Comparison of ENCODE assay signal across 1 cellular context in genomic region chr1:27342778-27343638, GRCh38.
A peak's percentile ranks its signal among the peaks of the same experiment; 100 is the strongest.
TF ChIP-seq lines count a peak whose summit lies in the region.

No MANE protein-coding gene starts in this region.

TF ChIP-seq in HepG2, 621 proteins besides CTCF, POLR2A, EP300 and RAD21 (continued from another document):
- TF ChIP-seq, protein P1, sequence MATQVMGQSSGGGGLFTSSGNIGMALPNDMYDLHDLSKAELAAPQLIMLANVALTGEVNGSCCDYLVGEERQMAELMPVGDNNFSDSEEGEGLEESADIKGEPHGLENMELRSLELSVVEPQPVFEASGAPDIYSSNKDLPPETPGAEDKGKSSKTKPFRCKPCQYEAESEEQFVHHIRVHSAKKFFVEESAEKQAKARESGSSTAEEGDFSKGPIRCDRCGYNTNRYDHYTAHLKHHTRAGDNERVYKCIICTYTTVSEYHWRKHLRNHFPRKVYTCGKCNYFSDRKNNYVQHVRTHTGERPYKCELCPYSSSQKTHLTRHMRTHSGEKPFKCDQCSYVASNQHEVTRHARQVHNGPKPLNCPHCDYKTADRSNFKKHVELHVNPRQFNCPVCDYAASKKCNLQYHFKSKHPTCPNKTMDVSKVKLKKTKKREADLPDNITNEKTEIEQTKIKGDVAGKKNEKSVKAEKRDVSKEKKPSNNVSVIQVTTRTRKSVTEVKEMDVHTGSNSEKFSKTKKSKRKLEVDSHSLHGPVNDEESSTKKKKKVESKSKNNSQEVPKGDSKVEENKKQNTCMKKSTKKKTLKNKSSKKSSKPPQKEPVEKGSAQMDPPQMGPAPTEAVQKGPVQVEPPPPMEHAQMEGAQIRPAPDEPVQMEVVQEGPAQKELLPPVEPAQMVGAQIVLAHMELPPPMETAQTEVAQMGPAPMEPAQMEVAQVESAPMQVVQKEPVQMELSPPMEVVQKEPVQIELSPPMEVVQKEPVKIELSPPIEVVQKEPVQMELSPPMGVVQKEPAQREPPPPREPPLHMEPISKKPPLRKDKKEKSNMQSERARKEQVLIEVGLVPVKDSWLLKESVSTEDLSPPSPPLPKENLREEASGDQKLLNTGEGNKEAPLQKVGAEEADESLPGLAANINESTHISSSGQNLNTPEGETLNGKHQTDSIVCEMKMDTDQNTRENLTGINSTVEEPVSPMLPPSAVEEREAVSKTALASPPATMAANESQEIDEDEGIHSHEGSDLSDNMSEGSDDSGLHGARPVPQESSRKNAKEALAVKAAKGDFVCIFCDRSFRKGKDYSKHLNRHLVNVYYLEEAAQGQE (IDR thresholded peaks at IDR 0.05; ENCODE audit: borderline replicate concordance in 1 of 2, low read depth in 1 of 2, low read length in 2 of 2): no peak
- TF ChIP-seq SCMH1 (CRISPR knock-in tag; IDR thresholded peaks at IDR 0.05; ENCODE audit: borderline replicate concordance): no peak
- TF ChIP-seq ZNF24 (IDR thresholded peaks at IDR 0.05): no peak
- TF ChIP-seq ZNF224 (CRISPR knock-in tag; IDR thresholded peaks at IDR 0.05): no peak
- TF ChIP-seq MED8 (CRISPR knock-in tag; IDR thresholded peaks at IDR 0.05; ENCODE audit: insufficient replicate concordance): no peak
- TF ChIP-seq ZNF615 (CRISPR knock-in tag; IDR thresholded peaks at IDR 0.05; ENCODE audit: borderline replicate concordance): no peak
- TF ChIP-seq TARDBP (CRISPR knock-in tag; IDR thresholded peaks at IDR 0.05): peak; percentile 80
- TF ChIP-seq ZNF776 (CRISPR knock-in tag; IDR thresholded peaks at IDR 0.05): 0 out of 2 replicates have a peak, but pooled peaks have one; percentile 11
- no peak for TF ChIP-seq KDM5A (IDR thresholded peaks at IDR 0.05; ENCODE audit: borderline replicate concordance, low read length)
- no peak for TF ChIP-seq NRL (CRISPR knock-in tag; IDR thresholded peaks at IDR 0.05; ENCODE audit: borderline replicate concordance)
- TF ChIP-seq ATF7-NPFF (CRISPR knock-in tag; IDR thresholded peaks at IDR 0.05; ENCODE audit: low read depth): 0 out of 2 replicates have a peak, but pooled peaks have one; percentile 53
- TF ChIP-seq ZNF788 (CRISPR knock-in tag; IDR thresholded peaks at IDR 0.05; ENCODE audit: borderline replicate concordance): peak; percentile 68
- no peak for TF ChIP-seq ARNT (IDR thresholded peaks at IDR 0.05)
- peak; percentile 29; the same call in 1 of the 2 replicates for TF ChIP-seq ZNF724P (CRISPR knock-in tag; IDR thresholded peaks at IDR 0.05; ENCODE audit: borderline replicate concordance)
- TF ChIP-seq ZNF484 (CRISPR knock-in tag; IDR thresholded peaks at IDR 0.05; ENCODE audit: borderline replicate concordance, low read depth): no peak
- TF ChIP-seq FOXK2 (IDR thresholded peaks at IDR 0.05): no peak
- TF ChIP-seq ZNF580 (CRISPR knock-in tag; IDR thresholded peaks at IDR 0.05; ENCODE audit: borderline replicate concordance, low read depth): no peak
- no peak for TF ChIP-seq ZNF530 (CRISPR knock-in tag; IDR thresholded peaks at IDR 0.05; ENCODE audit: low read depth)
- no peak for TF ChIP-seq SMARCE1 (IDR thresholded peaks at IDR 0.05; ENCODE audit: borderline replicate concordance)
- TF ChIP-seq, protein P2, sequence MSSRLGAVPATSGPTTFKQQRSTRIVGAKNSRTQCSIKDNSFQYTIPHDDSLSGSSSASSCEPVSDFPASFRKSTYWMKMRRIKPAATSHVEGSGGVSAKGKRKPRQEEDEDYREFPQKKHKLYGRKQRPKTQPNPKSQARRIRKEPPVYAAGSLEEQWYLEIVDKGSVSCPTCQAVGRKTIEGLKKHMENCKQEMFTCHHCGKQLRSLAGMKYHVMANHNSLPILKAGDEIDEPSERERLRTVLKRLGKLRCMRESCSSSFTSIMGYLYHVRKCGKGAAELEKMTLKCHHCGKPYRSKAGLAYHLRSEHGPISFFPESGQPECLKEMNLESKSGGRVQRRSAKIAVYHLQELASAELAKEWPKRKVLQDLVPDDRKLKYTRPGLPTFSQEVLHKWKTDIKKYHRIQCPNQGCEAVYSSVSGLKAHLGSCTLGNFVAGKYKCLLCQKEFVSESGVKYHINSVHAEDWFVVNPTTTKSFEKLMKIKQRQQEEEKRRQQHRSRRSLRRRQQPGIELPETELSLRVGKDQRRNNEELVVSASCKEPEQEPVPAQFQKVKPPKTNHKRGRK (CRISPR knock-in tag; IDR thresholded peaks at IDR 0.05): no peak
- no peak for TF ChIP-seq ZNF782 (CRISPR knock-in tag; IDR thresholded peaks at IDR 0.05; ENCODE audit: borderline replicate concordance)
- TF ChIP-seq ZNF558 (CRISPR knock-in tag; IDR thresholded peaks at IDR 0.05; ENCODE audit: borderline replicate concordance): no peak
- no peak for TF ChIP-seq ZNF280B (CRISPR knock-in tag; IDR thresholded peaks at IDR 0.05; ENCODE audit: borderline replicate concordance)
- no peak for TF ChIP-seq ZNF225 (CRISPR knock-in tag; IDR thresholded peaks at IDR 0.05)
TF ChIP-seq in HepG2: peak in this region for 136.
